ENCODE assay signal across 8 cellular contexts in genomic region chr16:22192261-22193133, GRCh38. TPM values are rescaled to one million over a fixed set of nuclear protein-coding genes. Genes with fewer than 3 reads are reported as not detected.
DNase-seq lines count a peak whose midpoint lies in the region; ATAC-seq, FAIRE-seq and TF ChIP-seq lines count a peak whose summit lies in the region.

No MANE protein-coding gene starts in this region.

- no TSS peak for BruUV-seq in Panc1 (replicated peaks; lab: Mats Ljungman, UMichigan)

- H3K9me3 Mint-ChIP-seq in activated T-helper 17 cell treated with anti-CD3 and anti-CD28 coated beads, Interleukin-2, amount 50 U/mL, for 72 hours, result peaks cover 9% of the 10 kb centered on the region
- H3K9me3 Mint-ChIP-seq in osteocyte (ENCODE audit: unreplicated experiment), result no peaks in the 10 kb centered on the region

- POLR2A ChIA-PET in Panc1 (lab: Charles Lee), result interaction anchor here (0.6 kb wide), 1 partner anchor 48 kb away, joined by 14 read pairs; no protein-coding TSS in a partner anchor

- ATAC-seq in HG03280 (IDR thresholded peaks at IDR 0.05; ENCODE audit: unreplicated experiment) (peak; percentile 11), Panc1 (no peak), foreskin keratinocyte (no peak), GM19452 (IDR thresholded peaks at IDR 0.05; ENCODE audit: unreplicated experiment) (no peak)
- ATAC-seq in activated T-helper 17 cell treated with anti-CD3 and anti-CD28 coated beads, Interleukin-2, amount 50 U/mL, for 72 hours (replicated peaks), result peak; percentile 28

- peaks cover 23% of the 10 kb centered on the region for H3K36me3 Mint-ChIP-seq in activated T-helper 17 cell treated with anti-CD3 and anti-CD28 coated beads, Interleukin-2, amount 50 U/mL, for 72 hours (ENCODE audit: low read depth)
- no peaks in the 10 kb centered on the region for H3K36me3 Mint-ChIP-seq in osteocyte (ENCODE audit: unreplicated experiment)

- H3K36me3 ChIP-seq in Panc1 (ENCODE audit: control insufficient read depth, insufficient read depth, low read length), result no peaks in the 10 kb centered on the region

- intact Hi-C loops in Panc1 (cut with micrococcal nuclease; ENCODE audit: unreplicated experiment), result no loop called here

- H3K4me1 ChIP-seq in Panc1 (ENCODE audit: control insufficient read depth, insufficient read depth, low read length), result peaks cover 26% of the 10 kb centered on the region
- H3K4me1 ChIP-seq in foreskin keratinocyte, result peaks cover 9% of the 10 kb centered on the region

- DNase-seq in Panc1 (ENCODE audit: low read depth, low spot score) (no peak), foreskin keratinocyte (peak in 1 of 2 donors; percentile 45), osteocyte (ENCODE audit: extremely low spot score, unreplicated experiment) (no peak)

- H3K4me3 Mint-ChIP-seq in activated T-helper 17 cell treated with anti-CD3 and anti-CD28 coated beads, Interleukin-2, amount 50 U/mL, for 72 hours, result peak overlapping the region; percentile 99
- peak overlapping the region; percentile 91 for H3K4me3 Mint-ChIP-seq in osteocyte (ENCODE audit: unreplicated experiment)

- no peaks in the 10 kb centered on the region for H3K27me3 Mint-ChIP-seq in activated T-helper 17 cell treated with anti-CD3 and anti-CD28 coated beads, Interleukin-2, amount 50 U/mL, for 72 hours
- H3K27me3 Mint-ChIP-seq in osteocyte (ENCODE audit: unreplicated experiment), result no peaks in the 10 kb centered on the region

- H3K9me3 ChIP-seq in Panc1 (ENCODE audit: control insufficient read depth, insufficient read depth, low read depth, low read length), result no peaks in the 10 kb centered on the region

- peak overlapping the region; percentile 72 for H3K27ac ChIP-seq in Panc1 (ENCODE audit: low read length)
- peak overlapping the region; percentile 88 for H3K27ac ChIP-seq in foreskin keratinocyte
- peak overlapping the region; percentile 89 for H3K27ac ChIP-seq in temporal lobe (ENCODE audit: low read depth, low read length)

- H3K4me1 Mint-ChIP-seq in activated T-helper 17 cell treated with anti-CD3 and anti-CD28 coated beads, Interleukin-2, amount 50 U/mL, for 72 hours, result peaks cover 39% of the 10 kb centered on the region
- peaks cover 34% of the 10 kb centered on the region for H3K4me1 Mint-ChIP-seq in osteocyte (ENCODE audit: unreplicated experiment)

- TF ChIP-seq CTCF in Panc1 (IDR thresholded peaks at IDR 0.05) (no peak), foreskin keratinocyte (conservative IDR thresholded peaks at IDR 0.05) (no peak), osteocyte (IDR thresholded peaks at IDR 0.05) (no peak)

- H3K4me3 ChIP-seq in Panc1 (ENCODE audit: low read depth in 2 of 2, low read length in 2 of 2), result peak overlapping the region; percentile 58 to 77

- FAIRE-seq in G401.6 (lab: Jason Lieb, UNC), result peak; percentile 56

- CTCF ChIA-PET in Panc1 (lab: Charles Lee), result no interaction called here

- peak overlapping the region; percentile 99 for H3K27ac Mint-ChIP-seq in activated T-helper 17 cell treated with anti-CD3 and anti-CD28 coated beads, Interleukin-2, amount 50 U/mL, for 72 hours
- peak overlapping the region; percentile 100 for H3K27ac Mint-ChIP-seq in osteocyte (ENCODE audit: unreplicated experiment)

- in situ Hi-C loops in Panc1 (cut with HindIII; ENCODE audit: low pct_unique_long_range_greater_than_20kb, low sequenced_read_pairs), result loop anchor here (25.0 kb wide), 1 partner anchor 105 kb away; the partner anchor contains the start of gene VWA3A

- H3K27me3 ChIP-seq in Panc1 (ENCODE audit: control insufficient read depth, insufficient read depth, low read length), result no peaks in the 10 kb centered on the region
- H3K27me3 ChIP-seq in foreskin keratinocyte, result no peaks in the 10 kb centered on the region

RNA-seq across cellular contexts. Expression of gene EEF2K, which starts 13.6 kb away (rescaled TPM):
- total RNA-seq in Panc1 (2021; ENCODE audit: unreplicated experiment) (15.0 TPM), foreskin keratinocyte (21.4 and 21.6 TPM in 2 replicates), osteocyte (23.8 and 26.8 TPM in 2 replicates), temporal lobe (9.6 TPM)
- polyA plus RNA-seq in Panc1 (2012; ENCODE audit: insufficient read length), result 9.8 TPM
- total RNA-seq in activated T-helper 17 cell treated with anti-CD3 and anti-CD28 coated beads, Interleukin-2, amount 50 U/mL, for 72 hours, result 10 to 100 TPM; 22.5 to 29.0 TPM
- 5.0 and 5.6 TPM in 2 replicates for polyA plus RNA-seq in foreskin keratinocyte

RNA-seq across cellular contexts. Expression of gene SDR42E2, which starts 30.2 kb away (rescaled TPM):
- total RNA-seq in Panc1 (2021; ENCODE audit: unreplicated experiment) (0.05 TPM), foreskin keratinocyte (not detected in 2 replicates), osteocyte (0.13 TPM in 1 of 2 replicates, not detected in the other), temporal lobe (under 0.01 TPM)
- not detected for polyA plus RNA-seq in Panc1 (2012; ENCODE audit: insufficient read length)
- not detected for total RNA-seq in activated T-helper 17 cell treated with anti-CD3 and anti-CD28 coated beads, Interleukin-2, amount 50 U/mL, for 72 hours
- not detected in 2 replicates for polyA plus RNA-seq in foreskin keratinocyte

Comparison
In these comparisons a context has a peak if more than half of its experiments do, and no peak if none do; other contexts are left out.
1. ATAC-seq: peak in HG03280 (single experiment) and activated T-helper 17 cell treated with anti-CD3 and anti-CD28 coated beads, Interleukin-2, amount 50 U/mL, for 72 hours (single experiment); none in Panc1 (single experiment), foreskin keratinocyte (single experiment) and GM19452 (single experiment).
2. Peak in every context shown above with its lines, with median percentiles within 50 percentile points of each other: H3K27ac ChIP-seq.